10 cellular contexts compared by ENCODE assay signal in the genomic region with DNA sequence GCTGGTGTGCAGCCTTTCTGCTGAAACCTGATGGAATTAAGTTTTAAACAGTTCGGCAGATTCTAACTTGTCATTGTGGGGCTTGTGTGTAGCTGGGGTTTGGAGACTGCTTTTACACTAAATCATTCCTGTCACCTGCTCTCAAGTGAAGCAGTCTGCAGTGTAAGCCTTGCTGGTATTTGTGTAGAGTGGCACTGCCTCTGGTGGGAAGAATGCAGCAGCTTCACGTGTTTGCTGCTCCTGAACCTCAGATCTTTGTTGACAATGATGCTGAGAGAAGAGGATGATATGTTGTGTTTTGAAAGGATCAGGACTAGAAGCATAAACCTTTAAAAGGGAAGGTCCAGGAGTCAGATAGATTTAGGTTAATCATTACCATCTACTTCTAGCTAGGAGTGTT.
DNase-seq lines count a peak whose midpoint lies in the region; ATAC-seq and TF ChIP-seq lines count a peak whose summit lies in the region.
"Had no signal": no experiment of that assay in that cellular context is flagged by ENCODE, and none has a peak within 500 bp of the region (broad histone marks: within the 10 kb centered on the region; RNA-seq: fewer than 3 reads in every experiment).

No MANE protein-coding gene starts in this region.

- no peaks in the 10 kb centered on the region for H3K36me3 ChIP-seq in fibroblast of lung (ENCODE audit: control insufficient read depth, insufficient read depth, low read length)

- H3K4me3 Mint-ChIP-seq in nephron, result no peak overlapping the region

- H4K20me1 ChIP-seq in fibroblast of lung (ENCODE audit: control insufficient read depth, extremely low read depth, insufficient read depth, low read length), result no peaks in the 10 kb centered on the region

- no peaks in the 10 kb centered on the region for H3K27me3 ChIP-seq in fibroblast of lung (ENCODE audit: control insufficient read depth, insufficient read depth, low read length)
- H3K27me3 ChIP-seq: testis had no signal

- no peak for ATAC-seq in HG03439 (IDR thresholded peaks at IDR 0.05; ENCODE audit: unreplicated experiment)

- TF ChIP-seq CTCF in LNCaP clone FGC (IDR thresholded peaks at IDR 0.05; ENCODE audit: control insufficient read depth, extremely low read depth, insufficient read depth) (peak; percentile 18; the same call in 1 of the 2 replicates), fibroblast of lung (conservative IDR thresholded peaks at IDR 0.05 in 1 of 2, IDR thresholded peaks at IDR 0.05 in 1 of 2; ENCODE audit: low read depth in 1 of 2, low read length in 2 of 2) (peak; percentile 13 to 38), nephron (IDR thresholded peaks at IDR 0.05; ENCODE audit: unreplicated experiment in 3 of 3) (peak; percentile 43 to 53 (median 48))

- H3K9ac ChIP-seq in fibroblast of lung (ENCODE audit: insufficient read depth, low read length), result no peak overlapping the region

- H2AFZ ChIP-seq in fibroblast of lung (ENCODE audit: low read length), result no peak overlapping the region

- no peaks in the 10 kb centered on the region for H3K36me3 Mint-ChIP-seq in nephron (ENCODE audit: low read depth)

- no peak overlapping the region for H3K4me2 ChIP-seq in fibroblast of lung (ENCODE audit: extremely low read depth, insufficient read depth, low read length)

- no peaks in the 10 kb centered on the region for H3K4me1 ChIP-seq in fibroblast of lung (ENCODE audit: control insufficient read depth, extremely low read depth, insufficient read depth, low read length)
- H3K4me1 ChIP-seq: testis had no signal

- H3K4me1 Mint-ChIP-seq in nephron, result peaks cover 14% of the 10 kb centered on the region

- no peaks in the 10 kb centered on the region for H3K9me3 ChIP-seq in fibroblast of lung (ENCODE audit: control insufficient read depth, insufficient read depth, low read depth, low read length)
- H3K9me3 ChIP-seq: testis had no signal

- H3K9me3 Mint-ChIP-seq in nephron, result no peaks in the 10 kb centered on the region

- no peak overlapping the region for H3K27ac ChIP-seq in fibroblast of lung (ENCODE audit: insufficient read depth, low read length)
- H3K27ac ChIP-seq: testis had no signal

- DNase-seq in COLO668 (lab: John Stamatoyannopoulos, UW; ENCODE audit: unreplicated experiment) (peak; percentile 13), LNCaP clone FGC (ENCODE audit: low read depth) (no peak), fibroblast of lung (ENCODE audit: low read depth in 2 of 2) (peak in 1 of 2 donors; percentile 29), cortex of kidney (lab: John Stamatoyannopoulos, UW) (no peak), NCI-H774 (lab: John Stamatoyannopoulos, UW) (no peak), 8988T (no peak)
- DNase-seq: central memory CD4-positive, alpha-beta T cell; testis had no signal

- no peaks in the 10 kb centered on the region for H3K79me2 ChIP-seq in fibroblast of lung (ENCODE audit: control insufficient read depth, insufficient read depth, low read length)

- peak overlapping the region in 1 of 3 experiments; percentile 16 for H3K27ac Mint-ChIP-seq in nephron

- no peak overlapping the region for H3K4me3 ChIP-seq in LNCaP clone FGC (ENCODE audit: low read depth, low read length)
- H3K4me3 ChIP-seq in fibroblast of lung (replicated peaks in 1 of 4; ENCODE audit: control extremely low read depth in 1 of 4, insufficient read depth in 1 of 4, low read depth in 3 of 4, low read length in 4 of 4), result no peak overlapping the region
- H3K4me3 ChIP-seq: testis had no signal

- H3K27me3 Mint-ChIP-seq in nephron (ENCODE audit: low read depth), result no peaks in the 10 kb centered on the region
